In the genomic region with DNA sequence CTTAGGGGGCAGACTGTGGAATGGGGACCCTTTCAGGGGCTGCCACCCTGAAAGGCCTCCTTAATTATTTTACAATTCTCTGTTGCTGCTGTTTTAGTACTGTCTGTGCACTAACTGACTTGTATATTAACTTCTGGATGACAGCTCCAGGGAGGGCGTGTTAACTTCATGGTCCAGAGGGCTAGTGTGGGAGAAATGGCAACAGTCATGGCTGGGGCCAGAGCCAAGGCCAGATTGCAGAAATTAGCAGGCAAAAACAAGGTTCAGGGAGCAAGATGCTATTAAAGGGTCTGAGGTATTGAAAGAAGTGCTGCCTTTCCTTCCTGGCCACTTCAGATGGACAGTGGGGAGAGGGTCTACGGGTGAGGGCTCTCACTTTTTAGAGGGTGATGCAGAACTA, we compare ENCODE assay signal across 14 cellular contexts. TPM values are rescaled to one million over a fixed set of nuclear protein-coding genes. Genes with fewer than 3 reads are reported as not detected.
A peak's percentile ranks its signal among the peaks of the same experiment; 100 is the strongest.
DNase-seq lines count a peak whose midpoint lies in the region; ATAC-seq, FAIRE-seq and TF ChIP-seq lines count a peak whose summit lies in the region.
"Had no signal": no experiment of that assay in that cellular context is flagged by ENCODE, and none has a peak within 500 bp of the region (broad histone marks: within the 10 kb centered on the region; RNA-seq: fewer than 3 reads in every experiment).

No MANE protein-coding gene starts in this region.

- H3K4me3 ChIP-seq in mesenchymal stem cell (ENCODE audit: insufficient read depth in 1 of 2, low read depth in 1 of 2, low read length in 2 of 2) = no peak overlapping the region
- H3K4me3 ChIP-seq: heart right ventricle had no signal

- H3K9me3 ChIP-seq in mesenchymal stem cell (ENCODE audit: control insufficient read depth, low read length) = no peaks in the 10 kb centered on the region
- H3K9me3 ChIP-seq: heart right ventricle had no signal

- peaks cover 75% of the 10 kb centered on the region for H3K36me3 Mint-ChIP-seq in stimulated activated naive CD8-positive, alpha-beta T cell treated with anti-CD3 and anti-CD28 coated beads, Interleukin-15, Interleukin-2, amounts not matched to agents 100 ng/mL and 50 ng/mL, for 24 hours (ENCODE audit: low read depth)
- H3K36me3 Mint-ChIP-seq in activated naive CD8-positive, alpha-beta T cell treated with anti-CD3 and anti-CD28 coated beads, Interleukin-2, amount 10 ng/mL, durations not matched to agents 7 days and 5 days = peaks cover 48% of the 10 kb centered on the region

- H3K18ac ChIP-seq in mesenchymal stem cell (ENCODE audit: low read depth in 1 of 2, low read length in 2 of 2) = no peak overlapping the region

- H4K8ac ChIP-seq in mesenchymal stem cell (ENCODE audit: low read length) = peak overlapping the region; percentile 13

- H3K27ac Mint-ChIP-seq in stimulated activated naive CD8-positive, alpha-beta T cell treated with anti-CD3 and anti-CD28 coated beads, Interleukin-15, Interleukin-2, amounts not matched to agents 100 ng/mL and 50 ng/mL, for 24 hours = peak overlapping the region; percentile 88
- H3K27ac Mint-ChIP-seq in activated naive CD8-positive, alpha-beta T cell treated with anti-CD3 and anti-CD28 coated beads, Interleukin-2, amount 10 ng/mL, durations not matched to agents 7 days and 5 days = peak overlapping the region; percentile 87
- H3K27ac Mint-ChIP-seq: endodermal cell had no signal

- peak overlapping the region; percentile 7 for H3K4me3 Mint-ChIP-seq in stimulated activated naive CD8-positive, alpha-beta T cell treated with anti-CD3 and anti-CD28 coated beads, Interleukin-15, Interleukin-2, amounts not matched to agents 100 ng/mL and 50 ng/mL, for 24 hours
- H3K4me3 Mint-ChIP-seq in activated naive CD8-positive, alpha-beta T cell treated with anti-CD3 and anti-CD28 coated beads, Interleukin-2, amount 10 ng/mL, durations not matched to agents 7 days and 5 days = peak overlapping the region; percentile 66
- H3K4me3 Mint-ChIP-seq: endodermal cell had no signal

- H3K36me3 ChIP-seq in mesenchymal stem cell (ENCODE audit: control insufficient read depth in 1 of 2, insufficient read depth in 2 of 2, low read depth in 1 of 2, low read length in 2 of 2) = peaks cover 3 to 17% of the 10 kb centered on the region in 2 experiments

- POLR2A ChIA-PET in activated naive CD8-positive, alpha-beta T cell treated with anti-CD3 and anti-CD28 coated beads, Interleukin-2, amount 10 ng/mL, durations not matched to agents 7 days and 5 days (lab: Charles Lee) = no interaction called here

- no peak overlapping the region for H2AFZ ChIP-seq in mesenchymal stem cell (ENCODE audit: low read depth, low read length)

- peaks cover 93% of the 10 kb centered on the region for H3K4me1 Mint-ChIP-seq in stimulated activated naive CD8-positive, alpha-beta T cell treated with anti-CD3 and anti-CD28 coated beads, Interleukin-15, Interleukin-2, amounts not matched to agents 100 ng/mL and 50 ng/mL, for 24 hours (ENCODE audit: low read depth)
- peaks cover 71% of the 10 kb centered on the region for H3K4me1 Mint-ChIP-seq in activated naive CD8-positive, alpha-beta T cell treated with anti-CD3 and anti-CD28 coated beads, Interleukin-2, amount 10 ng/mL, durations not matched to agents 7 days and 5 days

- TF ChIP-seq CTCF in foreskin keratinocyte (conservative IDR thresholded peaks at IDR 0.05) = no peak

- H3K27me3 ChIP-seq in mesenchymal stem cell (ENCODE audit: control insufficient read depth in 1 of 2, insufficient read depth in 1 of 2, low read length in 2 of 2) (no peaks in the 10 kb centered on the region), foreskin keratinocyte (no peaks in the 10 kb centered on the region)
- H3K27me3 ChIP-seq: heart right ventricle had no signal

- H2BK120ac ChIP-seq in mesenchymal stem cell (ENCODE audit: low read depth, low read length) = no peak overlapping the region

- no peak overlapping the region for H2AK5ac ChIP-seq in mesenchymal stem cell (ENCODE audit: low read length, severe bottlenecking)

- no peak overlapping the region for H3K23ac ChIP-seq in mesenchymal stem cell (ENCODE audit: low read length in 2 of 2)

- WGBS in mesenchymal stem cell = 97% methylated on average over 2 of the region's 2 CpGs

- no peak overlapping the region for H3K4me2 ChIP-seq in mesenchymal stem cell (ENCODE audit: low read length, poor library complexity, severe bottlenecking)

- H3K14ac ChIP-seq in mesenchymal stem cell (ENCODE audit: low read length in 2 of 2) = no peak overlapping the region

- peaks cover 30% of the 10 kb centered on the region for H3K79me1 ChIP-seq in mesenchymal stem cell (replicated peaks; ENCODE audit: low read length, poor library complexity, severe bottlenecking)

- H3K27ac ChIP-seq in mesenchymal stem cell (ENCODE audit: low read length, poor library complexity, severe bottlenecking) (no peak overlapping the region), foreskin keratinocyte (no peak overlapping the region), caudate nucleus (ENCODE audit: low read depth, low read length) (no peak overlapping the region)

- no peak overlapping the region for H2BK15ac ChIP-seq in mesenchymal stem cell (ENCODE audit: low read depth, poor library complexity, severe bottlenecking)

- ATAC-seq in stimulated activated naive CD8-positive, alpha-beta T cell treated with anti-CD3 and anti-CD28 coated beads, Interleukin-15, Interleukin-2, amounts not matched to agents 100 U/mL and 50 U/mL, for 24 hours = no peak
- ATAC-seq in activated naive CD8-positive, alpha-beta T cell treated with anti-CD3 and anti-CD28 coated beads, Interleukin-2, amount 10 ng/mL, durations not matched to agents 7 days and 5 days (ENCODE audit: low read depth) = no peak
- ATAC-seq in foreskin keratinocyte (no peak), GM21619 (IDR thresholded peaks at IDR 0.05; ENCODE audit: unreplicated experiment) (no peak)

- H3K4ac ChIP-seq in mesenchymal stem cell (ENCODE audit: low read depth in 1 of 2, low read length in 2 of 2) = no peak overlapping the region

- H2BK12ac ChIP-seq in mesenchymal stem cell (ENCODE audit: low read length in 2 of 2) = peak overlapping the region in 1 of 2 experiments; percentile 19

- no peak overlapping the region for H2BK5ac ChIP-seq in mesenchymal stem cell (ENCODE audit: low read depth, low read length, poor library complexity, severe bottlenecking)

- TF ChIP-seq POLR2A in GM12891 (IDR thresholded peaks at IDR 0.05; ENCODE audit: low read depth, low read length) = no peak

- no peak overlapping the region for H3K9ac ChIP-seq in mesenchymal stem cell (ENCODE audit: low read length)

- H3K4me1 ChIP-seq in mesenchymal stem cell (ENCODE audit: control insufficient read depth, insufficient read depth, low read depth, low read length) (peaks cover 7% of the 10 kb centered on the region), foreskin keratinocyte (peaks cover 3% of the 10 kb centered on the region)

- no peaks in the 10 kb centered on the region for H3K9me3 Mint-ChIP-seq in stimulated activated naive CD8-positive, alpha-beta T cell treated with anti-CD3 and anti-CD28 coated beads, Interleukin-15, Interleukin-2, amounts not matched to agents 100 ng/mL and 50 ng/mL, for 24 hours
- H3K9me3 Mint-ChIP-seq in activated naive CD8-positive, alpha-beta T cell treated with anti-CD3 and anti-CD28 coated beads, Interleukin-2, amount 10 ng/mL, durations not matched to agents 7 days and 5 days = no peaks in the 10 kb centered on the region
- H3K9me3 Mint-ChIP-seq: endodermal cell had no signal

- no peaks in the 10 kb centered on the region for H3K27me3 Mint-ChIP-seq in stimulated activated naive CD8-positive, alpha-beta T cell treated with anti-CD3 and anti-CD28 coated beads, Interleukin-15, Interleukin-2, amounts not matched to agents 100 ng/mL and 50 ng/mL, for 24 hours
- H3K27me3 Mint-ChIP-seq in activated naive CD8-positive, alpha-beta T cell treated with anti-CD3 and anti-CD28 coated beads, Interleukin-2, amount 10 ng/mL, durations not matched to agents 7 days and 5 days = no peaks in the 10 kb centered on the region

- DNase-seq in stimulated activated naive CD8-positive, alpha-beta T cell treated with anti-CD3 and anti-CD28 coated beads, Interleukin-15, Interleukin-2, amounts not matched to agents 100 U/mL and 50 U/mL, for 24 hours = no peak
- DNase-seq in activated naive CD8-positive, alpha-beta T cell treated with anti-CD3 and anti-CD28 coated beads, Interleukin-2, amount 10 ng/mL, durations not matched to agents 7 days and 5 days = no peak
- DNase-seq in mesenchymal stem cell (no peak), foreskin keratinocyte (no peak), caudate nucleus (lab: John Stamatoyannopoulos, UW) (no peak), GM12891 (ENCODE audit: insufficient read length, low spot score) (no peak)
- DNase-seq: endodermal cell, heart right ventricle, NCI-H1417 treated with DMSO at 0.1 percent for 48 hours, NCI-H510A treated with DMSO at 0.1 percent for 48 hours, nucleus accumbens had no signal

- H4K91ac ChIP-seq in mesenchymal stem cell (ENCODE audit: low read length) = peak overlapping the region; percentile 53

- FAIRE-seq in GM12891 (lab: Jason Lieb, UNC) = no peak
- FAIRE-seq: RCC 7860 had no signal

TF ChIP-seq in GM12891, 5 proteins besides CTCF, POLR2A, EP300 and RAD21:
- TF ChIP-seq POLR2AphosphoS5 (IDR thresholded peaks at IDR 0.05; ENCODE audit: low read depth, low read length) (no peak), POU2F2 (IDR thresholded peaks at IDR 0.05; ENCODE audit: low read depth, low read length) (no peak), SPI1 (IDR thresholded peaks at IDR 0.05; ENCODE audit: low read depth, low read length) (no peak), PAX5 (IDR thresholded peaks at IDR 0.05; ENCODE audit: insufficient read depth, low read length, severe bottlenecking) (no peak), TAF1 (IDR thresholded peaks at IDR 0.05; ENCODE audit: low read depth, low read length) (no peak)
TF ChIP-seq in GM12891: peak in this region for 0.

RNA-seq across cellular contexts. Expression of a gene that starts 9.1 kb away (rescaled TPM):
- total RNA-seq in activated naive CD8-positive, alpha-beta T cell treated with anti-CD3 and anti-CD28 coated beads, Interleukin-2, amount 10 ng/mL, durations not matched to agents 7 days and 5 days = 100 to 1,000 TPM; 446 to 480 TPM
- 52.6 TPM for polyA plus RNA-seq in mesenchymal stem cell (2013, experiment 1 of 2)
- 53.6 TPM for polyA plus RNA-seq in mesenchymal stem cell (2013, experiment 2 of 2)
- 5.2 and 5.8 TPM in 2 replicates for total RNA-seq in foreskin keratinocyte
- polyA plus RNA-seq in foreskin keratinocyte = 3.5 and 4.2 TPM in 2 replicates
- polyA plus RNA-seq in GM12891 (2012; ENCODE audit: low read depth, missing spikeins) = 91.7 TPM

Comparison
In these comparisons a context has a peak if more than half of its experiments do, and no peak if none do; other contexts are left out.
1. RNA of a gene that starts 9.1 kb away (total RNA-seq): 446 to 480 TPM in activated naive CD8-positive, alpha-beta T cell treated with anti-CD3 and anti-CD28 coated beads, Interleukin-2, amount 10 ng/mL, durations not matched to agents 7 days and 5 days; 5.2 to 5.8 TPM in foreskin keratinocyte; every median in the first group is over 10 times any median in the second.